In the genomic region with DNA sequence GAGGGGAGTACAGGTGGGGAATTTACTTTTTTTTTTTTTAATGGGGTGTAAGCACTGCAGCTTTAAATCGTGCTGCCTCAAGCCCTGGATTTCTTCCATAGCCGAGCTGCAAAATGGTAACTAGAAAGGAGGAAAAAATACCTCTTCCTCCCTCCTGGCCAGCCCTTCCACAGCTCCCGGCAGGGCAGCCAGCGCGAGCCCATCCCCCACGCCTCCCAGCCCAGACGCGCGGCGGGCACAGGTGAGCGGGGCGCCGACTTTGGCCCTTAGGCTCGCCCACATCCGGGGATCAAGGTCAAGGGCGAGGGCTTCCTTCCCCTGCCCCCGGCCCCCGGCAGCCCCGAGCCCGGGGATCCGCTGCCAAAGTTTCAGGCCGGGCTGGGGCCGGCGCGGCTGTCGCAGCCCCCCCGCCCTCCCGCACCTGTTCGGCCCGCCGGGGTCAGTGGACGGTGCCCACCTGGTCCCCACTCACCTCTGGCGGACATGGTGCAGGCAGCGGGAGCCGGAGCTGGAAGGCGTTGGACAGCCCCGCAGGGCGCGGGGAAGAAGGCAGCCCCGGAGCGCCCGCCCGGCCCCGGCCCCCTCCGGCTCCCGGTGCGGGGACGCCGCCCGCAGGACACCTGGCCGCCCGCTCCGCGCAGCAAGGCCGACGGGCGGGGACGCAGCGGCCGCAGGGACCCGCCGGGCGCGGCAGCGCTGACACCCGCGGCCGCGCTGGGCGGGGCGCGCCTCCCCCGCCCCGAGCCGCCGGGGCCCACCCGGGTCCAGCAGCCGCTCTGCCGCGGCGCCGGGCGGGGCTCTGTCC, we compare ENCODE assay signal across 7 cellular contexts. TPM values are rescaled to one million over a fixed set of nuclear protein-coding genes. Genes with fewer than 3 reads are reported as not detected.
A peak's percentile ranks its signal among the peaks of the same experiment; 100 is the strongest.
DNase-seq lines count a peak whose midpoint lies in the region; ATAC-seq and TF ChIP-seq lines count a peak whose summit lies in the region.

No MANE protein-coding gene starts in this region.

- no peaks in the 10 kb centered on the region for H3K9me2 ChIP-seq in MM.1S (replicated peaks; ENCODE audit: insufficient read depth, low read length)

- H2AFZ ChIP-seq in MM.1S (ENCODE audit: low read length), result peak overlapping the region; percentile 52

- intact Hi-C loops in breast epithelium (cut with DNase I; ENCODE audit: low total_unique reads), result no loop called here

- no peak for TF ChIP-seq POLR2A in breast epithelium (IDR thresholded peaks at IDR 0.05)

- no peaks in the 10 kb centered on the region for H3K9me3 ChIP-seq in MM.1S (replicated peaks; ENCODE audit: insufficient read depth, low read length)
- H3K9me3 ChIP-seq in breast epithelium, result no peaks in the 10 kb centered on the region

- H3K27me3 ChIP-seq in MM.1S (replicated peaks; ENCODE audit: insufficient read depth, low read length) (no peaks in the 10 kb centered on the region), breast epithelium (no peaks in the 10 kb centered on the region), kidney epithelial cell (ENCODE audit: control insufficient read depth, insufficient read depth, low read length) (no peaks in the 10 kb centered on the region)

- H3K4me1 Mint-ChIP-seq in stimulated activated naive B cell treated with anti-CD40 and anti-IgM and Interleukin-4, amounts not matched to agents 10 μg/mL and 1 μg/mL and 100 μg/mL, for 72 hours, result peaks cover 0 to 2% of the 10 kb centered on the region in 2 donors

- H3K27me3 Mint-ChIP-seq in stimulated activated naive B cell treated with anti-CD40 and anti-IgM and Interleukin-4, amounts not matched to agents 10 μg/mL and 1 μg/mL and 100 μg/mL, for 72 hours, result peaks cover 32 to 36% of the 10 kb centered on the region in 2 donors

- H3K36me3 Mint-ChIP-seq in stimulated activated naive B cell treated with anti-CD40 and anti-IgM and Interleukin-4, amounts not matched to agents 10 μg/mL and 1 μg/mL and 100 μg/mL, for 72 hours, result no peaks in the 10 kb centered on the region

- H4K20me1 ChIP-seq in MM.1S (ENCODE audit: insufficient read depth, low read length), result no peaks in the 10 kb centered on the region

- no peak for TF ChIP-seq CTCF in GM12865 (IDR thresholded peaks at IDR 0.05; ENCODE audit: insufficient read depth, low read depth, low read length, missing control alignments)
- no peak for TF ChIP-seq CTCF in MM.1S (IDR thresholded peaks at IDR 0.05; ENCODE audit: low read length)
- TF ChIP-seq CTCF in breast epithelium (IDR thresholded peaks at IDR 0.05), result no peak
- no peak for TF ChIP-seq CTCF in kidney epithelial cell (IDR thresholded peaks at IDR 0.05; ENCODE audit: insufficient read depth, low read length, poor library complexity, severe bottlenecking)

- H3K4me3 ChIP-seq in GM12865 (ENCODE audit: low read depth, low read length) (peak overlapping the region; percentile 10), MM.1S (ENCODE audit: low read length) (peak overlapping the region; percentile 80), breast epithelium (peak overlapping the region; percentile 68 to 96 (median 83)), kidney epithelial cell (ENCODE audit: low read depth, low read length) (peak overlapping the region; percentile 72)

- H3K9ac ChIP-seq in MM.1S (ENCODE audit: low read length), result peak overlapping the region; percentile 20; the same call in 1 of the 2 replicates

- H3K9me3 Mint-ChIP-seq in stimulated activated naive B cell treated with anti-CD40 and anti-IgM and Interleukin-4, amounts not matched to agents 10 μg/mL and 1 μg/mL and 100 μg/mL, for 72 hours, result no peaks in the 10 kb centered on the region

- peaks cover 8% of the 10 kb centered on the region; the same call in 1 of the 2 replicates for H3K79me2 ChIP-seq in MM.1S (ENCODE audit: low read length)

- peaks cover 9% of the 10 kb centered on the region; the same call in 1 of the 2 replicates for H3F3A ChIP-seq in MM.1S (ENCODE audit: insufficient read depth, low read length)

- peak; percentile 39 to 45 for ATAC-seq in stimulated activated naive B cell treated with anti-CD40 and anti-IgM and Interleukin-4, amounts not matched to agents 10 μg/mL and 1 μg/mL and 100 μg/mL, for 72 hours (replicated peaks)
- ATAC-seq in HG03571 (IDR thresholded peaks at IDR 0.05; ENCODE audit: unreplicated experiment) (no peak), GM18858 (IDR thresholded peaks at IDR 0.05; ENCODE audit: unreplicated experiment) (no peak)

- H3K27ac ChIP-seq in MM.1S (ENCODE audit: low read length) (no peak overlapping the region), breast epithelium (peak overlapping the region; percentile 86 to 93)

- H3K36me3 ChIP-seq in MM.1S (replicated peaks; ENCODE audit: insufficient read depth, low read length) (no peaks in the 10 kb centered on the region), breast epithelium (no peaks in the 10 kb centered on the region), kidney epithelial cell (ENCODE audit: control insufficient read depth, insufficient read depth, low read length) (no peaks in the 10 kb centered on the region)

- H3K4me2 ChIP-seq in MM.1S (ENCODE audit: low read depth, low read length), result peak overlapping the region; percentile 67

- DNase-seq in GM12865 (ENCODE audit: low read depth), result peak; percentile 4
- peak; percentile 50 for DNase-seq in MM.1S
- DNase-seq in breast epithelium (ENCODE audit: low spot score in 2 of 2), result no peak
- DNase-seq in kidney epithelial cell (ENCODE audit: low read depth), result no peak
- no peak for DNase-seq in stimulated activated naive B cell treated with anti-CD40 and anti-IgM and Interleukin-4, amounts not matched to agents 10 μg/mL and 1 μg/mL and 100 μg/mL, for 72 hours

- H3K27ac Mint-ChIP-seq in stimulated activated naive B cell treated with anti-CD40 and anti-IgM and Interleukin-4, amounts not matched to agents 10 μg/mL and 1 μg/mL and 100 μg/mL, for 72 hours, result no peak overlapping the region

- peak overlapping the region; percentile 46 to 75 for H3K4me3 Mint-ChIP-seq in stimulated activated naive B cell treated with anti-CD40 and anti-IgM and Interleukin-4, amounts not matched to agents 10 μg/mL and 1 μg/mL and 100 μg/mL, for 72 hours

- H3K4me1 ChIP-seq in MM.1S (ENCODE audit: low read length) (peaks cover 7% of the 10 kb centered on the region; the same call in 1 of the 2 replicates), breast epithelium (no peaks in the 10 kb centered on the region)

RNA-seq across cellular contexts. Expression of a gene that starts 53.8 kb away (rescaled TPM):
- total RNA-seq in breast epithelium (10 to 100 TPM; 28.2 to 32.3 (median 31.0) TPM), kidney epithelial cell (16.3 and 17.2 TPM in 2 replicates)

Comparison
In these comparisons a context has a peak if more than half of its experiments do, and no peak if none do; other contexts are left out.
1. DNase-seq: peak in GM12865 (single experiment) and MM.1S (single experiment); none in breast epithelium (0 of 2), kidney epithelial cell (single experiment) and stimulated activated naive B cell treated with anti-CD40 and anti-IgM and Interleukin-4, amounts not matched to agents 10 μg/mL and 1 μg/mL and 100 μg/mL, for 72 hours (single experiment).
2. H3K4me3 ChIP-seq: peak in every context shown above with its lines; median percentile 83 in breast epithelium; 80 in MM.1S; 72 in kidney epithelial cell; 10 in GM12865.
3. ATAC-seq: peak in stimulated activated naive B cell treated with anti-CD40 and anti-IgM and Interleukin-4, amounts not matched to agents 10 μg/mL and 1 μg/mL and 100 μg/mL, for 72 hours (2 of 2); none in HG03571 (single experiment) and GM18858 (single experiment).